1 cellular context compared by ENCODE assay signal in the genomic region with DNA sequence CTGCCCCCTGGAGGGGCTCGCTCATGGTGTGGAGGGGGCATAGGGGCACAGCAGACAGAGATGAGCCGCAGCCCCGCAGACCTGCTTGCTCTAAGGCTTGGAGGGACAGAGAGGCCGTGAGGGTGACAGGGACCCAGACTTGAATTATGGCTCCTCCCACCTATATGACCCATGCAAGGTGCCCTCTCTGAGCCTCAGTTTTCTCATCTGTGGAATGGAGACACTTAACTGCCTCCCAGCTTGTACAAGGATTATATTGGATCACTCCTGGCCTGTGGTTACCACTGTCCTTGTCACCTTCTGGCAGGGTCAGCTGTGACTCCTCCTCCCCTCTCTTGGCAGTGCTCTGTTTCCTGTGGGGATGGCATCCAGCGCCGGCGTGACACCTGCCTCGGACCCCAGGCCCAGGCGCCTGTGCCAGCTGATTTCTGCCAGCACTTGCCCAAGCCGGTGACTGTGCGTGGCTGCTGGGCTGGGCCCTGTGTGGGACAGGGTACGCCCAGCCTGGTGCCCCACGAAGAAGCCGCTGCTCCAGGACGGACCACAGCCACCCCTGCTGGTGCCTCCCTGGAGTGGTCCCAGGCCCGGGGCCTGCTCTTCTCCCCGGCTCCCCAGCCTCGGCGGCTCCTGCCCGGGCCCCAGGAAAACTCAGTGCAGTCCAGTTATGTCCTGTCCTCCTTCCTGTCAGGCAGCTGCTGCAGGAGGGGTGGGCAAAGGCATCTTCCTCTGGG.
TF ChIP-seq lines count a peak whose summit lies in the region.

No MANE protein-coding gene starts in this region.

TF ChIP-seq in H1, 55 proteins besides CTCF, POLR2A, EP300 and RAD21:
- TF ChIP-seq, protein P1, sequence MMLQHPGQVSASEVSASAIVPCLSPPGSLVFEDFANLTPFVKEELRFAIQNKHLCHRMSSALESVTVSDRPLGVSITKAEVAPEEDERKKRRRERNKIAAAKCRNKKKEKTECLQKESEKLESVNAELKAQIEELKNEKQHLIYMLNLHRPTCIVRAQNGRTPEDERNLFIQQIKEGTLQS (IDR thresholded peaks at IDR 0.05; ENCODE audit: insufficient read depth, low read depth, low read length), result no peak
- TF ChIP-seq JUND (IDR thresholded peaks at IDR 0.05; ENCODE audit: low read length), result no peak
- no peak for TF ChIP-seq BCL11A (IDR thresholded peaks at IDR 0.05; ENCODE audit: low read depth in 2 of 2, low read length in 2 of 2)
- no peak for TF ChIP-seq CEBPB (IDR thresholded peaks at IDR 0.05; ENCODE audit: low read depth, low read length)
- TF ChIP-seq, protein P2, sequence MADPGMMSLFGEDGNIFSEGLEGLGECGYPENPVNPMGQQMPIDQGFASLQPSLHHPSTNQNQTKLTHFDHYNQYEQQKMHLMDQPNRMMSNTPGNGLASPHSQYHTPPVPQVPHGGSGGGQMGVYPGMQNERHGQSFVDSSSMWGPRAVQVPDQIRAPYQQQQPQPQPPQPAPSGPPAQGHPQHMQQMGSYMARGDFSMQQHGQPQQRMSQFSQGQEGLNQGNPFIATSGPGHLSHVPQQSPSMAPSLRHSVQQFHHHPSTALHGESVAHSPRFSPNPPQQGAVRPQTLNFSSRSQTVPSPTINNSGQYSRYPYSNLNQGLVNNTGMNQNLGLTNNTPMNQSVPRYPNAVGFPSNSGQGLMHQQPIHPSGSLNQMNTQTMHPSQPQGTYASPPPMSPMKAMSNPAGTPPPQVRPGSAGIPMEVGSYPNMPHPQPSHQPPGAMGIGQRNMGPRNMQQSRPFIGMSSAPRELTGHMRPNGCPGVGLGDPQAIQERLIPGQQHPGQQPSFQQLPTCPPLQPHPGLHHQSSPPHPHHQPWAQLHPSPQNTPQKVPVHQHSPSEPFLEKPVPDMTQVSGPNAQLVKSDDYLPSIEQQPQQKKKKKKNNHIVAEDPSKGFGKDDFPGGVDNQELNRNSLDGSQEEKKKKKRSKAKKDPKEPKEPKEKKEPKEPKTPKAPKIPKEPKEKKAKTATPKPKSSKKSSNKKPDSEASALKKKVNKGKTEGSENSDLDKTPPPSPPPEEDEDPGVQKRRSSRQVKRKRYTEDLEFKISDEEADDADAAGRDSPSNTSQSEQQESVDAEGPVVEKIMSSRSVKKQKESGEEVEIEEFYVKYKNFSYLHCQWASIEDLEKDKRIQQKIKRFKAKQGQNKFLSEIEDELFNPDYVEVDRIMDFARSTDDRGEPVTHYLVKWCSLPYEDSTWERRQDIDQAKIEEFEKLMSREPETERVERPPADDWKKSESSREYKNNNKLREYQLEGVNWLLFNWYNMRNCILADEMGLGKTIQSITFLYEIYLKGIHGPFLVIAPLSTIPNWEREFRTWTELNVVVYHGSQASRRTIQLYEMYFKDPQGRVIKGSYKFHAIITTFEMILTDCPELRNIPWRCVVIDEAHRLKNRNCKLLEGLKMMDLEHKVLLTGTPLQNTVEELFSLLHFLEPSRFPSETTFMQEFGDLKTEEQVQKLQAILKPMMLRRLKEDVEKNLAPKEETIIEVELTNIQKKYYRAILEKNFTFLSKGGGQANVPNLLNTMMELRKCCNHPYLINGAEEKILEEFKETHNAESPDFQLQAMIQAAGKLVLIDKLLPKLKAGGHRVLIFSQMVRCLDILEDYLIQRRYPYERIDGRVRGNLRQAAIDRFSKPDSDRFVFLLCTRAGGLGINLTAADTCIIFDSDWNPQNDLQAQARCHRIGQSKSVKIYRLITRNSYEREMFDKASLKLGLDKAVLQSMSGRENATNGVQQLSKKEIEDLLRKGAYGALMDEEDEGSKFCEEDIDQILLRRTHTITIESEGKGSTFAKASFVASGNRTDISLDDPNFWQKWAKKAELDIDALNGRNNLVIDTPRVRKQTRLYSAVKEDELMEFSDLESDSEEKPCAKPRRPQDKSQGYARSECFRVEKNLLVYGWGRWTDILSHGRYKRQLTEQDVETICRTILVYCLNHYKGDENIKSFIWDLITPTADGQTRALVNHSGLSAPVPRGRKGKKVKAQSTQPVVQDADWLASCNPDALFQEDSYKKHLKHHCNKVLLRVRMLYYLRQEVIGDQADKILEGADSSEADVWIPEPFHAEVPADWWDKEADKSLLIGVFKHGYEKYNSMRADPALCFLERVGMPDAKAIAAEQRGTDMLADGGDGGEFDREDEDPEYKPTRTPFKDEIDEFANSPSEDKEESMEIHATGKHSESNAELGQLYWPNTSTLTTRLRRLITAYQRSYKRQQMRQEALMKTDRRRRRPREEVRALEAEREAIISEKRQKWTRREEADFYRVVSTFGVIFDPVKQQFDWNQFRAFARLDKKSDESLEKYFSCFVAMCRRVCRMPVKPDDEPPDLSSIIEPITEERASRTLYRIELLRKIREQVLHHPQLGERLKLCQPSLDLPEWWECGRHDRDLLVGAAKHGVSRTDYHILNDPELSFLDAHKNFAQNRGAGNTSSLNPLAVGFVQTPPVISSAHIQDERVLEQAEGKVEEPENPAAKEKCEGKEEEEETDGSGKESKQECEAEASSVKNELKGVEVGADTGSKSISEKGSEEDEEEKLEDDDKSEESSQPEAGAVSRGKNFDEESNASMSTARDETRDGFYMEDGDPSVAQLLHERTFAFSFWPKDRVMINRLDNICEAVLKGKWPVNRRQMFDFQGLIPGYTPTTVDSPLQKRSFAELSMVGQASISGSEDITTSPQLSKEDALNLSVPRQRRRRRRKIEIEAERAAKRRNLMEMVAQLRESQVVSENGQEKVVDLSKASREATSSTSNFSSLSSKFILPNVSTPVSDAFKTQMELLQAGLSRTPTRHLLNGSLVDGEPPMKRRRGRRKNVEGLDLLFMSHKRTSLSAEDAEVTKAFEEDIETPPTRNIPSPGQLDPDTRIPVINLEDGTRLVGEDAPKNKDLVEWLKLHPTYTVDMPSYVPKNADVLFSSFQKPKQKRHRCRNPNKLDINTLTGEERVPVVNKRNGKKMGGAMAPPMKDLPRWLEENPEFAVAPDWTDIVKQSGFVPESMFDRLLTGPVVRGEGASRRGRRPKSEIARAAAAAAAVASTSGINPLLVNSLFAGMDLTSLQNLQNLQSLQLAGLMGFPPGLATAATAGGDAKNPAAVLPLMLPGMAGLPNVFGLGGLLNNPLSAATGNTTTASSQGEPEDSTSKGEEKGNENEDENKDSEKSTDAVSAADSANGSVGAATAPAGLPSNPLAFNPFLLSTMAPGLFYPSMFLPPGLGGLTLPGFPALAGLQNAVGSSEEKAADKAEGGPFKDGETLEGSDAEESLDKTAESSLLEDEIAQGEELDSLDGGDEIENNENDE (IDR thresholded peaks at IDR 0.05; ENCODE audit: insufficient replicate concordance, low read length), result no peak
- no peak for TF ChIP-seq CHD1 (IDR thresholded peaks at IDR 0.05; ENCODE audit: low read depth, low read length)
- no peak for TF ChIP-seq SP1 (IDR thresholded peaks at IDR 0.05; ENCODE audit: low read depth, low read length)
- no peak for TF ChIP-seq ZNF274 (IDR thresholded peaks at IDR 0.05; ENCODE audit: borderline replicate concordance, extremely low read depth, low read length)
- no peak for TF ChIP-seq SP4 (IDR thresholded peaks at IDR 0.05; ENCODE audit: low read length)
- no peak for TF ChIP-seq SIN3A (conservative IDR thresholded peaks at IDR 0.05 in 1 of 2, IDR thresholded peaks at IDR 0.05 in 1 of 2; ENCODE audit: low read depth in 1 of 2, low read length in 2 of 2)
- no peak for TF ChIP-seq RBBP5 (IDR thresholded peaks at IDR 0.05; ENCODE audit: borderline replicate concordance, low read depth, low read length)
- no peak for TF ChIP-seq GTF2F1 (IDR thresholded peaks at IDR 0.05; ENCODE audit: borderline replicate concordance, low read depth, low read length)
- TF ChIP-seq, protein P3, sequence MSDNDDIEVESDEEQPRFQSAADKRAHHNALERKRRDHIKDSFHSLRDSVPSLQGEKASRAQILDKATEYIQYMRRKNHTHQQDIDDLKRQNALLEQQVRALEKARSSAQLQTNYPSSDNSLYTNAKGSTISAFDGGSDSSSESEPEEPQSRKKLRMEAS (IDR thresholded peaks at IDR 0.05), result no peak
- TF ChIP-seq HDAC2 (IDR thresholded peaks at IDR 0.05; ENCODE audit: borderline replicate concordance in 1 of 2, low read depth in 2 of 2, low read length in 2 of 2), result no peak
- no peak for TF ChIP-seq KDM4A (IDR thresholded peaks at IDR 0.05; ENCODE audit: low read depth, low read length, severe bottlenecking)
- TF ChIP-seq PHF8 (conservative IDR thresholded peaks at IDR 0.05; ENCODE audit: low read depth, low read length), result no peak
- no peak for TF ChIP-seq CBX8 (IDR thresholded peaks at IDR 0.05; ENCODE audit: borderline replicate concordance, low read depth, low read length)
- TF ChIP-seq NRF1 (IDR thresholded peaks at IDR 0.05; ENCODE audit: low read depth, low read length), result no peak
